14 cellular contexts compared by ENCODE assay signal in genomic region chr9:81623778-81624177, GRCh38.
DNase-seq lines count a peak whose midpoint lies in the region; ATAC-seq and TF ChIP-seq lines count a peak whose summit lies in the region.
"Had no signal": no experiment of that assay in that cellular context is flagged by ENCODE, and none has a peak within 500 bp of the region (broad histone marks: within the 10 kb centered on the region; RNA-seq: fewer than 3 reads in every experiment).

No MANE protein-coding gene starts in this region.

- H3K36me3 ChIP-seq in GM23338 (ENCODE audit: insufficient read depth) (peaks cover 11% of the 10 kb centered on the region; the same call in 1 of the 2 replicates), thyroid gland (no peaks in the 10 kb centered on the region)

- H3K27ac Mint-ChIP-seq in GM23338 (peak overlapping the region; percentile 85), WTC11 (peak overlapping the region; percentile 35), nephron (peak overlapping the region; percentile 6 to 27 (median 18))
- H3K27ac Mint-ChIP-seq: B cell; CD4-positive, alpha-beta T cell had no signal

- peaks cover 76% of the 10 kb centered on the region for H3K4me1 Mint-ChIP-seq in GM23338
- peaks cover 85% of the 10 kb centered on the region for H3K4me1 Mint-ChIP-seq in WTC11
- peaks cover 50% of the 10 kb centered on the region for H3K4me1 Mint-ChIP-seq in nephron

- WGBS in thyroid gland, 2 donors: 63 to 68% methylated on average over 3 of the region's 3 CpGs

- TF ChIP-seq CTCF in GM23338 (conservative IDR thresholded peaks at IDR 0.05; ENCODE audit: low read depth in 2 of 2): no peak
- no peak for TF ChIP-seq CTCF in WTC11 (IDR thresholded peaks at IDR 0.05)
- TF ChIP-seq CTCF in nephron (IDR thresholded peaks at IDR 0.05; ENCODE audit: unreplicated experiment in 3 of 3): no peak
- no peak for TF ChIP-seq CTCF in thyroid gland (IDR thresholded peaks at IDR 0.05)

- no peak overlapping the region for H2AFZ ChIP-seq in GM23338

- DNase-seq in GM23338 (ENCODE audit: low spot score) (no peak), WTC11 (ENCODE audit: low spot score) (no peak), thyroid gland (peak in 1 of 2 donors; percentile 40), hepatic stellate cell (ENCODE audit: low spot score) (no peak), posterior vena cava (ENCODE audit: low spot score) (no peak)
- DNase-seq: C1 segment of cervical spinal cord; Calu3; CD4-positive, alpha-beta T cell; DMS 273 treated with DMSO at 0.1 percent for 48 hours had no signal

- H3K4me1 ChIP-seq in GM23338 (ENCODE audit: insufficient read depth): peaks cover 47% of the 10 kb centered on the region
- peaks cover 27 to 38% of the 10 kb centered on the region in 2 donors for H3K4me1 ChIP-seq in thyroid gland

- no peaks in the 10 kb centered on the region for H3K9me3 ChIP-seq in thyroid gland

- H3K27me3 ChIP-seq in GM23338 (ENCODE audit: insufficient read depth) (no peaks in the 10 kb centered on the region), thyroid gland (no peaks in the 10 kb centered on the region)

- no peak overlapping the region for H3K4me3 ChIP-seq in GM23338
- H3K4me3 ChIP-seq in thyroid gland (replicated peaks in 1 of 3): no peak overlapping the region
- H3K4me3 ChIP-seq: GM12878 had no signal

- CTCF ChIA-PET in WTC11 (lab: Charles Lee): no interaction called here

- H3K36me3 Mint-ChIP-seq in GM23338 (ENCODE audit: low read depth) (peaks cover 36% of the 10 kb centered on the region), WTC11 (peaks cover 24% of the 10 kb centered on the region), nephron (ENCODE audit: low read depth) (peaks cover 48% of the 10 kb centered on the region)

- no peaks in the 10 kb centered on the region for H3F3A ChIP-seq in GM23338 (replicated peaks; ENCODE audit: low read depth)

- H3K4me3 Mint-ChIP-seq in GM23338 (no peak overlapping the region), WTC11 (peak overlapping the region; percentile 1; the same call in 1 of the 2 replicates), nephron (no peak overlapping the region)
- H3K4me3 Mint-ChIP-seq: B cell; CD4-positive, alpha-beta T cell had no signal

- H3K9me2 ChIP-seq in GM23338 (ENCODE audit: insufficient read depth): no peaks in the 10 kb centered on the region

- intact Hi-C loops in thyroid gland (cut with DNase I): no loop called here
- intact Hi-C loops in posterior vena cava (cut with DNase I): no loop called here

- peaks cover 48% of the 10 kb centered on the region for H4K20me1 ChIP-seq in GM23338 (replicated peaks; ENCODE audit: insufficient read depth)

- no peak for ATAC-seq in GM23338
- no peak for ATAC-seq in WTC11
- ATAC-seq in GM19455 (IDR thresholded peaks at IDR 0.05; ENCODE audit: unreplicated experiment): no peak
- ATAC-seq: GM12878, HCT116 had no signal

- no peaks in the 10 kb centered on the region for H3K27me3 Mint-ChIP-seq in GM23338 (ENCODE audit: insufficient read depth, low read depth, poor library complexity)
- no peaks in the 10 kb centered on the region for H3K27me3 Mint-ChIP-seq in WTC11 (ENCODE audit: low read depth)
- no peaks in the 10 kb centered on the region for H3K27me3 Mint-ChIP-seq in nephron (ENCODE audit: low read depth)
- H3K27me3 Mint-ChIP-seq: B cell; CD4-positive, alpha-beta T cell had no signal

- H3K4me2 ChIP-seq in GM23338: no peak overlapping the region

- POLR2A ChIA-PET in WTC11 (lab: Charles Lee): interaction anchor here (0.6 kb wide), 1 partner anchor 669 kb away, joined by 3 read pairs; no protein-coding TSS in a partner anchor

- H3K27ac ChIP-seq in GM23338 (ENCODE audit: low read depth) (no peak overlapping the region), thyroid gland (peak overlapping the region; percentile 76 to 86 (median 83))

- peaks cover 73% of the 10 kb centered on the region for H3K79me2 ChIP-seq in GM23338 (replicated peaks; ENCODE audit: insufficient read depth)

- H3K9me3 Mint-ChIP-seq in GM23338 (no peaks in the 10 kb centered on the region), WTC11 (no peaks in the 10 kb centered on the region), nephron (no peaks in the 10 kb centered on the region)
- H3K9me3 Mint-ChIP-seq: CD4-positive, alpha-beta T cell had no signal

- TF ChIP-seq POLR2A in thyroid gland (IDR thresholded peaks at IDR 0.05): no peak

TF ChIP-seq in WTC11, 78 proteins besides CTCF, POLR2A, EP300 and RAD21:
- TF ChIP-seq ATF2 (CRISPR knock-in tag; IDR thresholded peaks at IDR 0.05; ENCODE audit: borderline replicate concordance, low read depth) (no peak), JAZF1 (CRISPR knock-in tag; IDR thresholded peaks at IDR 0.05) (no peak), MYBL2 (CRISPR knock-in tag; IDR thresholded peaks at IDR 0.05) (no peak)

Comparison
In these comparisons a context has a peak if more than half of its experiments do, and no peak if none do; other contexts are left out.
1. H3K27ac Mint-ChIP-seq: peak in every context shown above with its lines; median percentile 85 in GM23338; 35 in WTC11; 18 in nephron.